In the genomic region with DNA sequence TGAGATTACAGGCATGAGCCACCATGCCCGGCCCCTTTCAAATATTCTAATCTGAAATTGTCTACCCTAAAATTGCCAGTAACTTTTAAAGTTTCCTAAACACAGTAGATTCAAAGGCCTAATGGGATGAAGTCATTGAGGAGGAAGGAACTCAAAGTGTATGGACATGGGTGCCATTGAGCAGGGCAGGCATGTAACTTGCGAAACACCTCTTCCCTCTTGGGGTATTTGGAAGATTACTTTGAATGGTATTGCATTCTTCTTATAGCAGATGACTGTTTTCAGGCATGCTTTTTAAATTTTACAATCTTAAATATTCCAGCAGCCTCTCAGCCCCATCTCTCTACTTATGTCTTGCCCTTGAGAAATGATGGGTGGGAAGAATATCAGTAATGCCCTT, we compare ENCODE assay signal across 29 cellular contexts. TPM values are rescaled to one million over a fixed set of nuclear protein-coding genes. Genes with fewer than 3 reads are reported as not detected.
A peak's percentile ranks its signal among the peaks of the same experiment; 100 is the strongest.
DNase-seq lines count a peak whose midpoint lies in the region; ATAC-seq, FAIRE-seq and TF ChIP-seq lines count a peak whose summit lies in the region.
"Had no signal": no experiment of that assay in that cellular context is flagged by ENCODE, and none has a peak within 500 bp of the region (broad histone marks: within the 10 kb centered on the region; RNA-seq: fewer than 3 reads in every experiment).

No MANE protein-coding gene starts in this region.

- no peak overlapping the region for H4K8ac ChIP-seq in trophoblast cell (ENCODE audit: low read depth, low read length)

- H3K4me3 ChIP-seq in GM23248 (no peak overlapping the region), cardiac fibroblast (replicated peaks in 1 of 2; ENCODE audit: low read depth in 2 of 2, low read length in 2 of 2) (no peak overlapping the region), trophoblast cell (ENCODE audit: low read depth, low read length) (no peak overlapping the region), transverse colon (no peak overlapping the region)
- H3K4me3 ChIP-seq: GM12878, GM23338, HAP-1, SK-N-MC had no signal

- TF ChIP-seq POLR2A in transverse colon (IDR thresholded peaks at IDR 0.05): no peak

- peaks cover 18% of the 10 kb centered on the region for H3K4me1 Mint-ChIP-seq in activated CD8-positive, alpha-beta T cell treated with anti-CD3 and anti-CD28 coated beads, Interleukin-2, amount 10 ng/mL, durations not matched to agents 7 days and 5 days (ENCODE audit: low read depth)
- H3K4me1 Mint-ChIP-seq in activated CD8-positive, alpha-beta T cell treated with anti-CD3 and anti-CD28 coated beads for 36 hours (ENCODE audit: low read depth): peaks cover 33% of the 10 kb centered on the region

- CTCF ChIA-PET in activated CD8-positive, alpha-beta T cell treated with anti-CD3 and anti-CD28 coated beads, Interleukin-2, amount 10 ng/mL, durations not matched to agents 7 days and 5 days (lab: Charles Lee): no interaction called here
- CTCF ChIA-PET in activated CD8-positive, alpha-beta T cell treated with anti-CD3 and anti-CD28 coated beads for 36 hours (lab: Charles Lee): no interaction called here

- DNase-seq in activated CD8-positive, alpha-beta T cell treated with anti-CD3 and anti-CD28 coated beads, Interleukin-2, amount 10 ng/mL, durations not matched to agents 7 days and 5 days: no peak
- no peak for DNase-seq in activated CD8-positive, alpha-beta T cell treated with anti-CD3 and anti-CD28 coated beads for 36 hours
- DNase-seq in GM23248 (peak; percentile 50), cardiac fibroblast (ENCODE audit: low read depth in 2 of 2) (peak; percentile 51 to 54), trophoblast cell (peak; percentile 20 to 54), HTR-8/SVneo (ENCODE audit: insufficient read length, low spot score) (no peak), transverse colon (no peak)
- DNase-seq: 8988T; DMS53; Karpas-422; MV-4-11; NCI-H1105 treated with DMSO at 0.1 percent for 48 hours; NCI-H1694; NCI-H2081; NCI-H2171; NCI-H345; NCI-H524; NCI-H774; NK-92 treated with Interleukin-12 subunit alpha and Interleukin-12 subunit beta, amount 100 ng/mL, for 24 hours; SHP77 treated with DMSO at 0.1 percent for 48 hours had no signal

- no peak overlapping the region for H3K4me3 Mint-ChIP-seq in activated CD8-positive, alpha-beta T cell treated with anti-CD3 and anti-CD28 coated beads, Interleukin-2, amount 10 ng/mL, durations not matched to agents 7 days and 5 days
- H3K4me3 Mint-ChIP-seq in activated CD8-positive, alpha-beta T cell treated with anti-CD3 and anti-CD28 coated beads for 36 hours: no peak overlapping the region
- H3K4me3 Mint-ChIP-seq: B cell, CD14-positive monocyte, GM23338 had no signal

- no peak overlapping the region for H2AK5ac ChIP-seq in trophoblast cell (ENCODE audit: low read length)

- H3K36me3 ChIP-seq in GM23248 (ENCODE audit: low read depth) (peaks cover 29% of the 10 kb centered on the region), trophoblast cell (ENCODE audit: control insufficient read depth in 1 of 2, insufficient read depth in 2 of 2, low read length in 2 of 2) (peaks cover 30 to 39% of the 10 kb centered on the region in 2 experiments), transverse colon (peaks cover 0 to 57% (median 11%) of the 10 kb centered on the region in 4 donors)

- FAIRE-seq in HTR-8/SVneo (lab: Jason Lieb, UNC): no peak
- FAIRE-seq: D721Med, GM12878 had no signal

- no peak overlapping the region for H3K14ac ChIP-seq in trophoblast cell (ENCODE audit: low read length)

- in situ Hi-C loops in GM23248 (cut with MboI) (no loop called here), transverse colon (cut with MboI; ENCODE audit: low pct_ligation_motif_present in 1 of 4, low pct_unique_long_range_greater_than_20kb in 1 of 4, low sequenced_read_pairs in 3 of 4) (loop anchor here in 1 of 4 donors (25.0 kb wide), 1 partner anchor 90 kb away; a partner anchor contains a TSS)

- no peaks in the 10 kb centered on the region; the same call in 1 of the 2 replicates for H3K4me1 ChIP-seq in GM23248 (ENCODE audit: insufficient read depth)
- peaks cover 0 to 2% of the 10 kb centered on the region in 2 experiments for H3K4me1 ChIP-seq in trophoblast cell (ENCODE audit: control insufficient read depth in 1 of 2, insufficient read depth in 2 of 2, low read length in 2 of 2)
- H3K4me1 ChIP-seq in transverse colon: peaks cover 0 to under 1% (median 0%) of the 10 kb centered on the region in 4 donors

- H3K9ac ChIP-seq in GM23248: no peak overlapping the region
- H3K9ac ChIP-seq in trophoblast cell (ENCODE audit: low read length): no peak overlapping the region

- 96 to 97% methylated on average over 2 of the region's 2 CpGs for WGBS in GM23248 (ENCODE audit: low coverage in 1 of 2, low lambda C conversion rate in 2 of 2, missing lambda C conversion rate in 2 of 2), 2 experiments
- no CpG with 5 or more reads among the region's 2 CpGs for WGBS in trophoblast cell (ENCODE audit: extremely low coverage, insufficient coverage, insufficient read length)
- WGBS in transverse colon (ENCODE audit: low coverage in 1 of 2), 2 donors: 100% methylated on average over 1 to 2 of the region's 2 CpGs

- H3K27me3 ChIP-seq in GM23248 (replicated peaks; ENCODE audit: insufficient read depth): no peaks in the 10 kb centered on the region
- H3K27me3 ChIP-seq in trophoblast cell (ENCODE audit: insufficient read depth, low read length): no peaks in the 10 kb centered on the region
- no peaks in the 10 kb centered on the region for H3K27me3 ChIP-seq in transverse colon

- H3K9me3 Mint-ChIP-seq in activated CD8-positive, alpha-beta T cell treated with anti-CD3 and anti-CD28 coated beads, Interleukin-2, amount 10 ng/mL, durations not matched to agents 7 days and 5 days (ENCODE audit: insufficient read depth): no peaks in the 10 kb centered on the region
- H3K9me3 Mint-ChIP-seq in activated CD8-positive, alpha-beta T cell treated with anti-CD3 and anti-CD28 coated beads for 36 hours: no peaks in the 10 kb centered on the region
- H3K9me3 Mint-ChIP-seq: CD14-positive monocyte, GM23338 had no signal

- no peaks in the 10 kb centered on the region for H3F3A ChIP-seq in GM23248 (ENCODE audit: insufficient read depth)

- H3K27ac ChIP-seq in GM23248 (no peak overlapping the region), trophoblast cell (ENCODE audit: low read depth, low read length) (no peak overlapping the region), transverse colon (no peak overlapping the region)
- H3K27ac ChIP-seq: RWPE1, SK-N-MC had no signal

- H3K4ac ChIP-seq in trophoblast cell (ENCODE audit: low read depth, low read length): no peak overlapping the region

- TF ChIP-seq EP300 in transverse colon (IDR thresholded peaks at IDR 0.05; ENCODE audit: low read depth): no peak

- no peaks in the 10 kb centered on the region for H4K20me1 ChIP-seq in GM23248 (ENCODE audit: insufficient read depth)

- H3K18ac ChIP-seq in trophoblast cell (ENCODE audit: low read length): no peak overlapping the region

- intact Hi-C loops in activated CD8-positive, alpha-beta T cell treated with anti-CD3 and anti-CD28 coated beads for 36 hours (cut with micrococcal nuclease): no loop called here
- intact Hi-C loops in transverse colon (cut with DNase I; ENCODE audit: low total_unique reads): no loop called here

- H3K4me2 ChIP-seq in GM23248 (ENCODE audit: unreplicated experiment) (no peak overlapping the region), trophoblast cell (ENCODE audit: low read length) (no peak overlapping the region)
- H3K4me2 ChIP-seq: GM23338 had no signal

- peak overlapping the region; percentile 35 for H3K27ac Mint-ChIP-seq in activated CD8-positive, alpha-beta T cell treated with anti-CD3 and anti-CD28 coated beads, Interleukin-2, amount 10 ng/mL, durations not matched to agents 7 days and 5 days
- no peak overlapping the region for H3K27ac Mint-ChIP-seq in activated CD8-positive, alpha-beta T cell treated with anti-CD3 and anti-CD28 coated beads for 36 hours
- H3K27ac Mint-ChIP-seq: B cell, GM23338 had no signal

- peaks cover 64% of the 10 kb centered on the region for H3K36me3 Mint-ChIP-seq in activated CD8-positive, alpha-beta T cell treated with anti-CD3 and anti-CD28 coated beads, Interleukin-2, amount 10 ng/mL, durations not matched to agents 7 days and 5 days (ENCODE audit: low read depth)
- H3K36me3 Mint-ChIP-seq in activated CD8-positive, alpha-beta T cell treated with anti-CD3 and anti-CD28 coated beads for 36 hours (ENCODE audit: low read depth): peaks cover 52% of the 10 kb centered on the region

- no peaks in the 10 kb centered on the region for H3K9me3 ChIP-seq in GM23248 (ENCODE audit: low read depth)
- peaks cover 2% of the 10 kb centered on the region for H3K9me3 ChIP-seq in trophoblast cell (ENCODE audit: insufficient read depth, low read depth, low read length)
- no peaks in the 10 kb centered on the region for H3K9me3 ChIP-seq in transverse colon
- H3K9me3 ChIP-seq: HAP-1 had no signal

- ATAC-seq in activated CD8-positive, alpha-beta T cell treated with anti-CD3 and anti-CD28 coated beads, Interleukin-2, amount 10 ng/mL, durations not matched to agents 7 days and 5 days: no peak
- ATAC-seq in activated CD8-positive, alpha-beta T cell treated with anti-CD3 and anti-CD28 coated beads for 36 hours: no peak
- no peak for ATAC-seq in GM21825 (IDR thresholded peaks at IDR 0.05; ENCODE audit: unreplicated experiment)
- ATAC-seq: GM12878, GM23338 had no signal

- no peak overlapping the region for H2BK5ac ChIP-seq in trophoblast cell (ENCODE audit: low read depth, low read length, poor library complexity)

- H3K27me3 Mint-ChIP-seq in activated CD8-positive, alpha-beta T cell treated with anti-CD3 and anti-CD28 coated beads, Interleukin-2, amount 10 ng/mL, durations not matched to agents 7 days and 5 days (ENCODE audit: low read depth): no peaks in the 10 kb centered on the region
- no peaks in the 10 kb centered on the region for H3K27me3 Mint-ChIP-seq in activated CD8-positive, alpha-beta T cell treated with anti-CD3 and anti-CD28 coated beads for 36 hours
- H3K27me3 Mint-ChIP-seq: B cell had no signal

- H4K12ac ChIP-seq in trophoblast cell (ENCODE audit: low read depth, low read length): no peak overlapping the region

- H2BK120ac ChIP-seq in trophoblast cell (ENCODE audit: insufficient read depth, low read length, poor library complexity): no peak overlapping the region

- H2AFZ ChIP-seq in GM23248: no peak overlapping the region
- H2AFZ ChIP-seq in trophoblast cell (ENCODE audit: insufficient read depth, low read length, poor library complexity): no peak overlapping the region
- H2AFZ ChIP-seq: GM23338 had no signal

- POLR2A ChIA-PET in activated CD8-positive, alpha-beta T cell treated with anti-CD3 and anti-CD28 coated beads, Interleukin-2, amount 10 ng/mL, durations not matched to agents 7 days and 5 days (lab: Charles Lee): no interaction called here
- POLR2A ChIA-PET in activated CD8-positive, alpha-beta T cell treated with anti-CD3 and anti-CD28 coated beads for 36 hours (lab: Charles Lee): no interaction called here

- no peak for TF ChIP-seq CTCF in activated CD8-positive, alpha-beta T cell treated with anti-CD3 and anti-CD28 coated beads for 36 hours (IDR thresholded peaks at IDR 0.05)
- TF ChIP-seq CTCF in cardiac fibroblast (IDR thresholded peaks at IDR 0.05; ENCODE audit: low read depth, low read length): no peak
- TF ChIP-seq CTCF in transverse colon (IDR thresholded peaks at IDR 0.05): no peak

- no peak overlapping the region for H2BK12ac ChIP-seq in trophoblast cell (ENCODE audit: low read length)

- no peaks in the 10 kb centered on the region for H3K9me2 ChIP-seq in GM23248 (ENCODE audit: insufficient read depth)

- H3K79me1 ChIP-seq in trophoblast cell (ENCODE audit: low read length): no peaks in the 10 kb centered on the region

- H3K79me2 ChIP-seq in GM23248 (ENCODE audit: insufficient read depth) (peaks cover 93% of the 10 kb centered on the region), trophoblast cell (ENCODE audit: control insufficient read depth, insufficient read depth, low read length, poor library complexity) (no peaks in the 10 kb centered on the region)

- H4K91ac ChIP-seq in trophoblast cell (ENCODE audit: low read depth, low read length): no peak overlapping the region

- no peak overlapping the region for H3K23ac ChIP-seq in trophoblast cell (ENCODE audit: low read length)

RNA-seq across cellular contexts. Expression of a gene that starts 21.0 kb away (rescaled TPM):
- total RNA-seq in activated CD8-positive, alpha-beta T cell treated with anti-CD3 and anti-CD28 coated beads, Interleukin-2, amount 10 ng/mL, durations not matched to agents 7 days and 5 days: 10 to 100 TPM; 64.4 to 64.5 TPM
- total RNA-seq in activated CD8-positive, alpha-beta T cell treated with anti-CD3 and anti-CD28 coated beads for 36 hours: 10 to 100 TPM; 48.0 to 48.1 TPM
- total RNA-seq in GM23248 (2014; rRNA removed; shearing (Covaris generic)): 168 and 189 TPM in 2 replicates
- polyA plus RNA-seq in GM23248 (2016; fragmentation: Nextera tagmentation; extraction: Ambion mirVana): 156 and 162 TPM in 2 replicates
- 141 and 148 TPM in 2 replicates for polyA plus RNA-seq in trophoblast cell (2013)
- total RNA-seq in transverse colon: 100 to 1,000 TPM in 2 of 4 donors, 10 to 100 TPM in 2; 27.9 to 171 (median 116) TPM

Comparison
In these comparisons a context has a peak if more than half of its experiments do, and no peak if none do; other contexts are left out.
1. DNase-seq: peak in GM23248 (single experiment), cardiac fibroblast (2 of 2) and trophoblast cell (2 of 2); none in activated CD8-positive, alpha-beta T cell treated with anti-CD3 and anti-CD28 coated beads, Interleukin-2, amount 10 ng/mL, durations not matched to agents 7 days and 5 days (single experiment), activated CD8-positive, alpha-beta T cell treated with anti-CD3 and anti-CD28 coated beads for 36 hours (single experiment), HTR-8/SVneo (single experiment) and transverse colon (single experiment).